20 cellular contexts compared by ENCODE assay signal in the genomic region with DNA sequence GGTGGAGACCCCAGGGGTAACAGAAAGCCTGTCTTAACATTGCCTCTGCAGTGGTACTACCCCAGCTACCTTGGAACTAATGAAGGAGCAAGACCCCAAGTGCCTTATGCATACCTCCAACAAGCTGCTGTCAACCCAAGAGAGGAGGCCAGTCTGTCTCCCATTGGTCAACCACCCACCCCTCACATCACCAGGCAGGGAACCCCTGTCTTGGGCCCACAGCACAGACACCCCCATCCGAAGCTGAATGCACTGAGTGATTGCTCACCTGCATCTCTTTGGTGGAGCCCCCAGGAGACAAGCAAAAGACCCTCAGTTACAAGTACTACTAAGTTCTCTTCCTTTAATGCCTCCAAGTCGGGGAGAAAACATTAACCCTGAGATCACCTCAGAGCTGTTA. TPM values are rescaled to one million over a fixed set of nuclear protein-coding genes. Genes with fewer than 3 reads are reported as not detected.
"Had no signal": no experiment of that assay in that cellular context is flagged by ENCODE, and none has a peak within 500 bp of the region (broad histone marks: within the 10 kb centered on the region; RNA-seq: fewer than 3 reads in every experiment).

No MANE protein-coding gene starts in this region.

RNA-seq across cellular contexts. Expression of a gene that starts 5.0 kb away (rescaled TPM):
- total RNA-seq: naive thymus-derived CD4-positive, alpha-beta T cell; natural killer cell; omental fat pad; osteocyte; pancreas; progenitor cell of endocrine pancreas; psoas muscle; renal cortical epithelial cell; right cardiac atrium; right lobe of liver; smooth muscle cell; spleen; suprapubic skin; testis; transverse colon; upper lobe of left lung; urinary bladder; uterus had no signal
- polyA plus RNA-seq: naive thymus-derived CD4-positive, alpha-beta T cell; neural cell; pancreas; psoas muscle; right cardiac atrium; smooth muscle cell; spleen; thymus; urinary bladder had no signal

RNA-seq across cellular contexts. Expression of a gene that starts 5.2 kb away (rescaled TPM):
- total RNA-seq: naive thymus-derived CD4-positive, alpha-beta T cell; natural killer cell; omental fat pad; osteocyte; pancreas; progenitor cell of endocrine pancreas; psoas muscle; renal cortical epithelial cell; right cardiac atrium; right lobe of liver; smooth muscle cell; spleen; suprapubic skin; testis; transverse colon; upper lobe of left lung; urinary bladder; uterus had no signal
- polyA plus RNA-seq: naive thymus-derived CD4-positive, alpha-beta T cell; neural cell; pancreas; right cardiac atrium; smooth muscle cell; spleen; thymus; urinary bladder had no signal

RNA-seq across cellular contexts. Expression of a gene that starts 10.2 kb away (rescaled TPM):
- total RNA-seq: naive thymus-derived CD4-positive, alpha-beta T cell; natural killer cell; omental fat pad; osteocyte; pancreas; progenitor cell of endocrine pancreas; psoas muscle; renal cortical epithelial cell; right cardiac atrium; right lobe of liver; smooth muscle cell; spleen; suprapubic skin; testis; transverse colon; upper lobe of left lung; urinary bladder; uterus had no signal
- polyA plus RNA-seq: naive thymus-derived CD4-positive, alpha-beta T cell; neural cell; pancreas; psoas muscle; right cardiac atrium; smooth muscle cell; spleen; thymus; urinary bladder had no signal

RNA-seq across cellular contexts. Expression of a gene that starts 15.9 kb away (rescaled TPM):
- total RNA-seq: naive thymus-derived CD4-positive, alpha-beta T cell; natural killer cell; omental fat pad; osteocyte; pancreas; progenitor cell of endocrine pancreas; psoas muscle; renal cortical epithelial cell; right cardiac atrium; right lobe of liver; smooth muscle cell; spleen; suprapubic skin; testis; transverse colon; upper lobe of left lung; urinary bladder; uterus had no signal
- polyA plus RNA-seq: naive thymus-derived CD4-positive, alpha-beta T cell; neural cell; pancreas; psoas muscle; right cardiac atrium; smooth muscle cell; spleen; thymus; urinary bladder had no signal

RNA-seq across cellular contexts. Expression of a gene that starts 24.8 kb away (rescaled TPM):
- total RNA-seq: naive thymus-derived CD4-positive, alpha-beta T cell; natural killer cell; omental fat pad; osteocyte; pancreas; progenitor cell of endocrine pancreas; psoas muscle; renal cortical epithelial cell; right cardiac atrium; right lobe of liver; smooth muscle cell; spleen; suprapubic skin; testis; transverse colon; urinary bladder; uterus had no signal
- polyA plus RNA-seq: naive thymus-derived CD4-positive, alpha-beta T cell; neural cell; pancreas; psoas muscle; right cardiac atrium; smooth muscle cell; spleen; thymus; urinary bladder had no signal
